ENCODE assay signal across 2 cellular contexts in the genomic region with DNA sequence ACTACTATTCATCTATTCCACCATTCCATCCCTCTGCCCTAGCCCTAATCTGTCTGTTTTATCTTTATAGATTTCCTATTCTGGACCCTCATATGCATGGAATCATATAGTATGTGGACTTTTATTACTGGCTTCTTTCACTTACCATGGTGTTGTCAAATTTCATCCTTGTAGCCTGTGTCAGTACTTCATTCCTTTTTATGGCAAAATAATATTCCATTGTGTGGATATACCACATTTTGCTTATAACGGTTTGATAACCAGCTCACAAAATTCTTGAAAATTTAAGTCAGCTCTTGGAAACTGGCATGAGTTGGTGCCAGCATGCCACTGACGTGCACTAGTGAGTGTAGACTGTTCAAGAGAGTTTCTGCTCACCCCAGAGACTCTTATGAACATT.
TF ChIP-seq lines count a peak whose summit lies in the region.

No MANE protein-coding gene starts in this region.

TF ChIP-seq in liver, 16 proteins besides CTCF, POLR2A, EP300 and RAD21:
- TF ChIP-seq TAF1 (conservative IDR thresholded peaks at IDR 0.05) = no peak
- TF ChIP-seq GABPA (IDR thresholded peaks at IDR 0.05 in 1 of 2, conservative IDR thresholded peaks at IDR 0.05 in 1 of 2) = no peak
- TF ChIP-seq FOXA1 (IDR thresholded peaks at IDR 0.05) = no peak
- no peak for TF ChIP-seq RXRA (IDR thresholded peaks at IDR 0.05)
- no peak for TF ChIP-seq HNF4A (conservative IDR thresholded peaks at IDR 0.05)
- no peak for TF ChIP-seq ZBTB33 (IDR thresholded peaks at IDR 0.05)
- no peak for TF ChIP-seq HNF4G (IDR thresholded peaks at IDR 0.05)
- TF ChIP-seq JUND (IDR thresholded peaks at IDR 0.05) = no peak
- TF ChIP-seq EGR1 (IDR thresholded peaks at IDR 0.05; ENCODE audit: low read depth in 2 of 2) = no peak

TF ChIP-seq in HepG2, 621 proteins besides CTCF, POLR2A, EP300 and RAD21:
- TF ChIP-seq, protein P1, sequence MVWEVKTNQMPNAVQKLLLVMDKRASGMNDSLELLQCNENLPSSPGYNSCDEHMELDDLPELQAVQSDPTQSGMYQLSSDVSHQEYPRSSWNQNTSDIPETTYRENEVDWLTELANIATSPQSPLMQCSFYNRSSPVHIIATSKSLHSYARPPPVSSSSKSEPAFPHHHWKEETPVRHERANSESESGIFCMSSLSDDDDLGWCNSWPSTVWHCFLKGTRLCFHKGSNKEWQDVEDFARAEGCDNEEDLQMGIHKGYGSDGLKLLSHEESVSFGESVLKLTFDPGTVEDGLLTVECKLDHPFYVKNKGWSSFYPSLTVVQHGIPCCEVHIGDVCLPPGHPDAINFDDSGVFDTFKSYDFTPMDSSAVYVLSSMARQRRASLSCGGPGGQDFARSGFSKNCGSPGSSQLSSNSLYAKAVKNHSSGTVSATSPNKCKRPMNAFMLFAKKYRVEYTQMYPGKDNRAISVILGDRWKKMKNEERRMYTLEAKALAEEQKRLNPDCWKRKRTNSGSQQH (CRISPR knock-in tag; IDR thresholded peaks at IDR 0.05; ENCODE audit: low read depth) = no peak
- TF ChIP-seq CHCHD3 (CRISPR knock-in tag; IDR thresholded peaks at IDR 0.05) (no peak), NFIB (CRISPR knock-in tag; IDR thresholded peaks at IDR 0.05; ENCODE audit: borderline replicate concordance) (no peak), TMF1 (CRISPR knock-in tag; IDR thresholded peaks at IDR 0.05; ENCODE audit: low read depth) (no peak)
- TF ChIP-seq, protein P2, sequence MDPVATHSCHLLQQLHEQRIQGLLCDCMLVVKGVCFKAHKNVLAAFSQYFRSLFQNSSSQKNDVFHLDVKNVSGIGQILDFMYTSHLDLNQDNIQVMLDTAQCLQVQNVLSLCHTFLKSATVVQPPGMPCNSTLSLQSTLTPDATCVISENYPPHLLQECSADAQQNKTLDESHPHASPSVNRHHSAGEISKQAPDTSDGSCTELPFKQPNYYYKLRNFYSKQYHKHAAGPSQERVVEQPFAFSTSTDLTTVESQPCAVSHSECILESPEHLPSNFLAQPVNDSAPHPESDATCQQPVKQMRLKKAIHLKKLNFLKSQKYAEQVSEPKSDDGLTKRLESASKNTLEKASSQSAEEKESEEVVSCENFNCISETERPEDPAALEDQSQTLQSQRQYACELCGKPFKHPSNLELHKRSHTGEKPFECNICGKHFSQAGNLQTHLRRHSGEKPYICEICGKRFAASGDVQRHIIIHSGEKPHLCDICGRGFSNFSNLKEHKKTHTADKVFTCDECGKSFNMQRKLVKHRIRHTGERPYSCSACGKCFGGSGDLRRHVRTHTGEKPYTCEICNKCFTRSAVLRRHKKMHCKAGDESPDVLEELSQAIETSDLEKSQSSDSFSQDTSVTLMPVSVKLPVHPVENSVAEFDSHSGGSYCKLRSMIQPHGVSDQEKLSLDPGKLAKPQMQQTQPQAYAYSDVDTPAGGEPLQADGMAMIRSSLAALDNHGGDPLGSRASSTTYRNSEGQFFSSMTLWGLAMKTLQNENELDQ (CRISPR knock-in tag; IDR thresholded peaks at IDR 0.05; ENCODE audit: borderline replicate concordance) = no peak
